1 cellular context compared by ENCODE assay signal in the genomic region with DNA sequence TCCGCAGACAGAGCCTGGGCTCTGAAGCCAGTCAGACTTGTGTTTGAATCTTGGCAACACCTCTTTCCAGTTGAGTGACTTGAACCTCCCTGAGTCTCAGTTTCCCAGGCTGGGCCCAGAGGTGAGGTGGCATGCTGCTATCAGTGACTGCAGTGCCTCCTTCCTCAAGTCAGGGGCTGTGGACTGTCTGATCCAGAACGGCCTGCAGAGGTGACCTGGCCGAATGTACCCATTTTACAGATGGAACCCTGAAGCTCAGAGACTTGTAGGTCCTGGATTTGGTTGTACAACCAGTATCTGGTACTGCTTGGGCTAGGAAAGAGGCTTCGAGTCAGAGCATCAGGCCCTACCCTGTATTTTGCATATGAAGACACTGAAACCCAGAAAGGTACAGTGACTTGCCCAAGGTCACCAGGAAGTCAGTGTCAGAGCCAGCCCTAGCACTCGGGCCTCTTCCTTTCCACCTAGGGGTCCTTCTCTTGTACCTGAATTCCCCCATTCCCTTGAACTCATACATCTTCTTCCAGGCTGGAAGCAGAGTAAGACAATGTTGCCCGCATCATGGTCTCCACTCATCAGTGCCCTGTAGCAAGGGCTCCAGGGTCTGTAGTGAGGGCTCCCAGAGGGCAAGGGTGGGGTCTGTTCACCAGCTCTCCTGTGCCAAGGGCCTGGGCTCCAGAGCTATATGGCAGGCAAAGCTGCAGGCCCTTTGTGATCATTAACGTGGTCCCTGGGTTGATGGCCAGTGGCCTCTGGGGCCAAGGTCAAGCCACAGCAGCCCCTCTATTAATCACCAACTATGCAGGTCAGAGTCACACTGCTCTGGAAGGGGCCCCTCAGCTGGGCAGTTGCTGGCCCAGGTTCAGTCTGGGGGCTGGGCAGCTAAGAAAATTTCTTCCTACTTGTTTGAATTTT.
TF ChIP-seq lines count a peak whose summit lies in the region.

No MANE protein-coding gene starts in this region.

TF ChIP-seq in HepG2, 621 proteins besides CTCF, POLR2A, EP300 and RAD21 (continued from another document and continues in another):
- TF ChIP-seq, protein P1, sequence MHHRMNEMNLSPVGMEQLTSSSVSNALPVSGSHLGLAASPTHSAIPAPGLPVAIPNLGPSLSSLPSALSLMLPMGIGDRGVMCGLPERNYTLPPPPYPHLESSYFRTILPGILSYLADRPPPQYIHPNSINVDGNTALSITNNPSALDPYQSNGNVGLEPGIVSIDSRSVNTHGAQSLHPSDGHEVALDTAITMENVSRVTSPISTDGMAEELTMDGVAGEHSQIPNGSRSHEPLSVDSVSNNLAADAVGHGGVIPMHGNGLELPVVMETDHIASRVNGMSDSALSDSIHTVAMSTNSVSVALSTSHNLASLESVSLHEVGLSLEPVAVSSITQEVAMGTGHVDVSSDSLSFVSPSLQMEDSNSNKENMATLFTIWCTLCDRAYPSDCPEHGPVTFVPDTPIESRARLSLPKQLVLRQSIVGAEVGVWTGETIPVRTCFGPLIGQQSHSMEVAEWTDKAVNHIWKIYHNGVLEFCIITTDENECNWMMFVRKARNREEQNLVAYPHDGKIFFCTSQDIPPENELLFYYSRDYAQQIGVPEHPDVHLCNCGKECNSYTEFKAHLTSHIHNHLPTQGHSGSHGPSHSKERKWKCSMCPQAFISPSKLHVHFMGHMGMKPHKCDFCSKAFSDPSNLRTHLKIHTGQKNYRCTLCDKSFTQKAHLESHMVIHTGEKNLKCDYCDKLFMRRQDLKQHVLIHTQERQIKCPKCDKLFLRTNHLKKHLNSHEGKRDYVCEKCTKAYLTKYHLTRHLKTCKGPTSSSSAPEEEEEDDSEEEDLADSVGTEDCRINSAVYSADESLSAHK (CRISPR knock-in tag; IDR thresholded peaks at IDR 0.05; ENCODE audit: borderline replicate concordance), result 0 out of 2 replicates have a peak, but pooled peaks have one; percentile 61
- peak; percentile 42 for TF ChIP-seq ELF1 (CRISPR knock-in tag; IDR thresholded peaks at IDR 0.05)
- TF ChIP-seq, protein P2, sequence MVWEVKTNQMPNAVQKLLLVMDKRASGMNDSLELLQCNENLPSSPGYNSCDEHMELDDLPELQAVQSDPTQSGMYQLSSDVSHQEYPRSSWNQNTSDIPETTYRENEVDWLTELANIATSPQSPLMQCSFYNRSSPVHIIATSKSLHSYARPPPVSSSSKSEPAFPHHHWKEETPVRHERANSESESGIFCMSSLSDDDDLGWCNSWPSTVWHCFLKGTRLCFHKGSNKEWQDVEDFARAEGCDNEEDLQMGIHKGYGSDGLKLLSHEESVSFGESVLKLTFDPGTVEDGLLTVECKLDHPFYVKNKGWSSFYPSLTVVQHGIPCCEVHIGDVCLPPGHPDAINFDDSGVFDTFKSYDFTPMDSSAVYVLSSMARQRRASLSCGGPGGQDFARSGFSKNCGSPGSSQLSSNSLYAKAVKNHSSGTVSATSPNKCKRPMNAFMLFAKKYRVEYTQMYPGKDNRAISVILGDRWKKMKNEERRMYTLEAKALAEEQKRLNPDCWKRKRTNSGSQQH (CRISPR knock-in tag; IDR thresholded peaks at IDR 0.05; ENCODE audit: low read depth), result peak; percentile 72
- TF ChIP-seq ZNF317 (CRISPR knock-in tag; IDR thresholded peaks at IDR 0.05), result 0 out of 2 replicates have a peak, but pooled peaks have one; percentile 31
- TF ChIP-seq, protein P3, sequence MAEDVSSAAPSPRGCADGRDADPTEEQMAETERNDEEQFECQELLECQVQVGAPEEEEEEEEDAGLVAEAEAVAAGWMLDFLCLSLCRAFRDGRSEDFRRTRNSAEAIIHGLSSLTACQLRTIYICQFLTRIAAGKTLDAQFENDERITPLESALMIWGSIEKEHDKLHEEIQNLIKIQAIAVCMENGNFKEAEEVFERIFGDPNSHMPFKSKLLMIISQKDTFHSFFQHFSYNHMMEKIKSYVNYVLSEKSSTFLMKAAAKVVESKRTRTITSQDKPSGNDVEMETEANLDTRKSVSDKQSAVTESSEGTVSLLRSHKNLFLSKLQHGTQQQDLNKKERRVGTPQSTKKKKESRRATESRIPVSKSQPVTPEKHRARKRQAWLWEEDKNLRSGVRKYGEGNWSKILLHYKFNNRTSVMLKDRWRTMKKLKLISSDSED (CRISPR knock-in tag; IDR thresholded peaks at IDR 0.05), result no peak
- peak; percentile 83 for TF ChIP-seq KAT8 (CRISPR knock-in tag; IDR thresholded peaks at IDR 0.05)
- TF ChIP-seq NR2C2 (CRISPR knock-in tag; IDR thresholded peaks at IDR 0.05; ENCODE audit: borderline replicate concordance), result peak; percentile 74
- peak; percentile 76; the same call in 1 of the 2 replicates for TF ChIP-seq FOXJ3 (CRISPR knock-in tag; IDR thresholded peaks at IDR 0.05; ENCODE audit: borderline replicate concordance)
- peak; percentile 57; the same call in 1 of the 2 replicates for TF ChIP-seq HHEX (CRISPR knock-in tag; IDR thresholded peaks at IDR 0.05)
- peak; percentile 50; the same call in 1 of the 2 replicates for TF ChIP-seq KLF12 (CRISPR knock-in tag; IDR thresholded peaks at IDR 0.05; ENCODE audit: borderline replicate concordance)
- TF ChIP-seq, protein P4, sequence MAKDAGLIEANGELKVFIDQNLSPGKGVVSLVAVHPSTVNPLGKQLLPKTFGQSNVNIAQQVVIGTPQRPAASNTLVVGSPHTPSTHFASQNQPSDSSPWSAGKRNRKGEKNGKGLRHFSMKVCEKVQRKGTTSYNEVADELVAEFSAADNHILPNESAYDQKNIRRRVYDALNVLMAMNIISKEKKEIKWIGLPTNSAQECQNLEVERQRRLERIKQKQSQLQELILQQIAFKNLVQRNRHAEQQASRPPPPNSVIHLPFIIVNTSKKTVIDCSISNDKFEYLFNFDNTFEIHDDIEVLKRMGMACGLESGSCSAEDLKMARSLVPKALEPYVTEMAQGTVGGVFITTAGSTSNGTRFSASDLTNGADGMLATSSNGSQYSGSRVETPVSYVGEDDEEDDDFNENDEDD (CRISPR knock-in tag; IDR thresholded peaks at IDR 0.05; ENCODE audit: borderline replicate concordance), result no peak
- TF ChIP-seq, protein P5, sequence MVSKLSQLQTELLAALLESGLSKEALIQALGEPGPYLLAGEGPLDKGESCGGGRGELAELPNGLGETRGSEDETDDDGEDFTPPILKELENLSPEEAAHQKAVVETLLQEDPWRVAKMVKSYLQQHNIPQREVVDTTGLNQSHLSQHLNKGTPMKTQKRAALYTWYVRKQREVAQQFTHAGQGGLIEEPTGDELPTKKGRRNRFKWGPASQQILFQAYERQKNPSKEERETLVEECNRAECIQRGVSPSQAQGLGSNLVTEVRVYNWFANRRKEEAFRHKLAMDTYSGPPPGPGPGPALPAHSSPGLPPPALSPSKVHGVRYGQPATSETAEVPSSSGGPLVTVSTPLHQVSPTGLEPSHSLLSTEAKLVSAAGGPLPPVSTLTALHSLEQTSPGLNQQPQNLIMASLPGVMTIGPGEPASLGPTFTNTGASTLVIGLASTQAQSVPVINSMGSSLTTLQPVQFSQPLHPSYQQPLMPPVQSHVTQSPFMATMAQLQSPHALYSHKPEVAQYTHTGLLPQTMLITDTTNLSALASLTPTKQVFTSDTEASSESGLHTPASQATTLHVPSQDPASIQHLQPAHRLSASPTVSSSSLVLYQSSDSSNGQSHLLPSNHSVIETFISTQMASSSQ (IDR thresholded peaks at IDR 0.05; ENCODE audit: low read depth), result peak; percentile 92
- TF ChIP-seq, protein P5 (CRISPR knock-in tag; IDR thresholded peaks at IDR 0.05; ENCODE audit: borderline replicate concordance), result peak; percentile 96
- 0 out of 2 replicates have a peak, but pooled peaks have one; percentile 9 for TF ChIP-seq ZNF225 (CRISPR knock-in tag; IDR thresholded peaks at IDR 0.05)
- TF ChIP-seq, protein P6, sequence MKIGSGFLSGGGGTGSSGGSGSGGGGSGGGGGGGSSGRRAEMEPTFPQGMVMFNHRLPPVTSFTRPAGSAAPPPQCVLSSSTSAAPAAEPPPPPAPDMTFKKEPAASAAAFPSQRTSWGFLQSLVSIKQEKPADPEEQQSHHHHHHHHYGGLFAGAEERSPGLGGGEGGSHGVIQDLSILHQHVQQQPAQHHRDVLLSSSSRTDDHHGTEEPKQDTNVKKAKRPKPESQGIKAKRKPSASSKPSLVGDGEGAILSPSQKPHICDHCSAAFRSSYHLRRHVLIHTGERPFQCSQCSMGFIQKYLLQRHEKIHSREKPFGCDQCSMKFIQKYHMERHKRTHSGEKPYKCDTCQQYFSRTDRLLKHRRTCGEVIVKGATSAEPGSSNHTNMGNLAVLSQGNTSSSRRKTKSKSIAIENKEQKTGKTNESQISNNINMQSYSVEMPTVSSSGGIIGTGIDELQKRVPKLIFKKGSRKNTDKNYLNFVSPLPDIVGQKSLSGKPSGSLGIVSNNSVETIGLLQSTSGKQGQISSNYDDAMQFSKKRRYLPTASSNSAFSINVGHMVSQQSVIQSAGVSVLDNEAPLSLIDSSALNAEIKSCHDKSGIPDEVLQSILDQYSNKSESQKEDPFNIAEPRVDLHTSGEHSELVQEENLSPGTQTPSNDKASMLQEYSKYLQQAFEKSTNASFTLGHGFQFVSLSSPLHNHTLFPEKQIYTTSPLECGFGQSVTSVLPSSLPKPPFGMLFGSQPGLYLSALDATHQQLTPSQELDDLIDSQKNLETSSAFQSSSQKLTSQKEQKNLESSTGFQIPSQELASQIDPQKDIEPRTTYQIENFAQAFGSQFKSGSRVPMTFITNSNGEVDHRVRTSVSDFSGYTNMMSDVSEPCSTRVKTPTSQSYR (CRISPR knock-in tag; IDR thresholded peaks at IDR 0.05; ENCODE audit: borderline replicate concordance), result peak; percentile 86
- no peak for TF ChIP-seq ZNF775 (CRISPR knock-in tag; IDR thresholded peaks at IDR 0.05; ENCODE audit: borderline replicate concordance)
- TF ChIP-seq, protein P7, sequence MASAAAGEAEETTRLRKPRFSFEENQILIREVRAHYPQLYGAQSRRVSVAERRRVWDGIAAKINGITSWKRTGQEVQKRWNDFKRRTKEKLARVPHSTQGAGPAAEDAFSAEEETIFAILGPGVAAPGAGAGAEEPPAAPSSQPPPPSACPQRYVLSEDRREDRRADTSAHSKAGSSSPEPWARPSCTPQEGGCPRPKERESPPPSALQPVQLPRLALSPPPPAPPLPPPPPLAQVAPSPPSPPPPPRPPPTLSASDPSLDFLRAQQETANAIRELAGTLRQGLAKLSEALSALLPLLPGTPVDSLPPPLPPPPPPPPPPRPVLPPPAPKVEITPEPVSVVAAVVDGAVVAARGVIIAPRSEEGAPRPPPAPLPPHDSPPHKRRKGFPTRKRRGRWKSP (CRISPR knock-in tag; IDR thresholded peaks at IDR 0.05), result peak; percentile 78; the same call in 1 of the 2 replicates
- peak; percentile 11; the same call in 1 of the 2 replicates for TF ChIP-seq ZFP82 (CRISPR knock-in tag; IDR thresholded peaks at IDR 0.05; ENCODE audit: borderline replicate concordance)
- TF ChIP-seq PITX1 (CRISPR knock-in tag; IDR thresholded peaks at IDR 0.05), result peak; percentile 81
- peak; percentile 68; the same call in 1 of the 2 replicates for TF ChIP-seq SMAD3 (CRISPR knock-in tag; IDR thresholded peaks at IDR 0.05)
- TF ChIP-seq RBM22 (optimal IDR thresholded peaks at IDR 0.05; ENCODE audit: low read length), result peak; percentile 31
- TF ChIP-seq ZMYM2 (CRISPR knock-in tag; IDR thresholded peaks at IDR 0.05), result 0 out of 2 replicates have a peak, but pooled peaks have one; percentile 37
- no peak for TF ChIP-seq TRIM24 (CRISPR knock-in tag; IDR thresholded peaks at IDR 0.05)
- TF ChIP-seq, protein P8, sequence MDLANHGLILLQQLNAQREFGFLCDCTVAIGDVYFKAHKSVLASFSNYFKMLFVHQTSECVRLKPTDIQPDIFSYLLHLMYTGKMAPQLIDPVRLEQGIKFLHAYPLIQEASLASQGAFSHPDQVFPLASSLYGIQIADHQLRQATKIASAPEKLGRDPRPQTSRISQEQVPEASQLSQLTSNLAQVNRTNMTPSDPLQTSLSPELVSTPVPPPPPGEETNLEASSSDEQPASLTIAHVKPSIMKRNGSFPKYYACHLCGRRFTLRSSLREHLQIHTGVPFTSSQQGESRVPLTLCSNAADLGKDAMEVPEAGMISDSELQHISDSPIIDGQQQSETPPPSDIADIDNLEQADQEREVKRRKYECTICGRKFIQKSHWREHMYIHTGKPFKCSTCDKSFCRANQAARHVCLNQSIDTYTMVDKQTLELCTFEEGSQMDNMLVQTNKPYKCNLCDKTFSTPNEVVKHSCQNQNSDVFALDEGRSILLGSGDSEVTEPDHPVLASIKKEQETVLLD (CRISPR knock-in tag; IDR thresholded peaks at IDR 0.05; ENCODE audit: low read depth), result no peak
- TF ChIP-seq, protein P9, sequence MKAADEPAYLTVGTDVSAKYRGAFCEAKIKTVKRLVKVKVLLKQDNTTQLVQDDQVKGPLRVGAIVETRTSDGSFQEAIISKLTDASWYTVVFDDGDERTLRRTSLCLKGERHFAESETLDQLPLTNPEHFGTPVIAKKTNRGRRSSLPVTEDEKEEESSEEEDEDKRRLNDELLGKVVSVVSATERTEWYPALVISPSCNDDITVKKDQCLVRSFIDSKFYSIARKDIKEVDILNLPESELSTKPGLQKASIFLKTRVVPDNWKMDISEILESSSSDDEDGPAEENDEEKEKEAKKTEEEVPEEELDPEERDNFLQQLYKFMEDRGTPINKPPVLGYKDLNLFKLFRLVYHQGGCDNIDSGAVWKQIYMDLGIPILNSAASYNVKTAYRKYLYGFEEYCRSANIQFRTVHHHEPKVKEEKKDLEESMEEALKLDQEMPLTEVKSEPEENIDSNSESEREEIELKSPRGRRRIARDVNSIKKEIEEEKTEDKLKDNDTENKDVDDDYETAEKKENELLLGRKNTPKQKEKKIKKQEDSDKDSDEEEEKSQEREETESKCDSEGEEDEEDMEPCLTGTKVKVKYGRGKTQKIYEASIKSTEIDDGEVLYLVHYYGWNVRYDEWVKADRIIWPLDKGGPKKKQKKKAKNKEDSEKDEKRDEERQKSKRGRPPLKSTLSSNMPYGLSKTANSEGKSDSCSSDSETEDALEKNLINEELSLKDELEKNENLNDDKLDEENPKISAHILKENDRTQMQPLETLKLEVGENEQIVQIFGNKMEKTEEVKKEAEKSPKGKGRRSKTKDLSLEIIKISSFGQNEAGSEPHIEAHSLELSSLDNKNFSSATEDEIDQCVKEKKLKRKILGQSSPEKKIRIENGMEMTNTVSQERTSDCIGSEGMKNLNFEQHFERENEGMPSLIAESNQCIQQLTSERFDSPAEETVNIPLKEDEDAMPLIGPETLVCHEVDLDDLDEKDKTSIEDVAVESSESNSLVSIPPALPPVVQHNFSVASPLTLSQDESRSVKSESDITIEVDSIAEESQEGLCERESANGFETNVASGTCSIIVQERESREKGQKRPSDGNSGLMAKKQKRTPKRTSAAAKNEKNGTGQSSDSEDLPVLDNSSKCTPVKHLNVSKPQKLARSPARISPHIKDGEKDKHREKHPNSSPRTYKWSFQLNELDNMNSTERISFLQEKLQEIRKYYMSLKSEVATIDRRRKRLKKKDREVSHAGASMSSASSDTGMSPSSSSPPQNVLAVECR (CRISPR knock-in tag; IDR thresholded peaks at IDR 0.05; ENCODE audit: borderline replicate concordance), result peak; percentile 65; the same call in 1 of the 2 replicates
